In the genomic region with DNA sequence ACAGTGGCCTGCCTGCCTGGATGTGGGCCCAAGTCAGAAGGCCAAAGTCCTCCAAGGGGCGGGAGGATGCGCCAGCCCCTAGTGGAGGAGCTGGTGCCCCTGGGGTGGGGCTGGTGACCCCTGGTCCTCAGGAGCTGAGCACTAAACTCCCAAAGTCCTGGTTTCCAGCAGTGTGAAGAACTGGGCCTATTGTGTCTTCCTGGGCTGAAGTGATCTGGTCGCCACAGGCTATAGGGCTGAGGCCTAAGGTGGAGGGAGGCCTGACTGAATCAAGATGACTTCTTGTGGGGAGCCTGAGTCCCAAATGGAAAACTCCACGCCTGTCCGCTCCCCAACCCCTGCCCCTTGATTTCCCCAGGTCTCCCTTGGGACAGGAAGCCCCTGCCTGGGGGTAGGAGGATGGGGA, we compare ENCODE assay signal across 11 cellular contexts. TPM values are rescaled to one million over a fixed set of nuclear protein-coding genes. Genes with fewer than 3 reads are reported as not detected.
DNase-seq lines count a peak whose midpoint lies in the region; ATAC-seq and TF ChIP-seq lines count a peak whose summit lies in the region.
"Had no signal": no experiment of that assay in that cellular context is flagged by ENCODE, and none has a peak within 500 bp of the region (broad histone marks: within the 10 kb centered on the region; RNA-seq: fewer than 3 reads in every experiment).

No MANE protein-coding gene starts in this region.

- peak overlapping the region; percentile 35 for H3K4me2 ChIP-seq in parathyroid adenoma (ENCODE audit: low read length)

- DNase-seq in AG04450 (ENCODE audit: low read depth, low spot score), result no peak
- peak in 1 of 3 donors; percentile 49 for DNase-seq in Peyer's patch
- peak; percentile 39 for DNase-seq in fibroblast of the aortic adventitia (ENCODE audit: low read depth)
- DNase-seq in AG20443 (ENCODE audit: low spot score), result no peak
- no peak for DNase-seq in NOMO-1 treated with DMSO at 0.1 percent for 48 hours (lab: John Stamatoyannopoulos, UW; ENCODE audit: unreplicated experiment)
- DNase-seq in effector CD8-positive, alpha-beta T cell (lab: John Stamatoyannopoulos, UW), result no peak
- DNase-seq: cortex of kidney, DMS79 treated with DMSO at 0.1 percent for 48 hours had no signal

- peak overlapping the region; percentile 97 for H2AFZ ChIP-seq in parathyroid adenoma

- no peak for TF ChIP-seq POLR2A in Peyer's patch (IDR thresholded peaks at IDR 0.05)

- H3K4me3 ChIP-seq in AG04450 (ENCODE audit: low read depth, low read length) (peak overlapping the region; percentile 57; the same call in 1 of the 2 replicates), Peyer's patch (peak overlapping the region in 3 of 4 donors; percentile 42 to 60 (median 50)), fibroblast of the aortic adventitia (ENCODE audit: low read depth, low read length) (peak overlapping the region; percentile 59), parathyroid adenoma (ENCODE audit: low read depth, low read length) (peak overlapping the region; percentile 46)

- no peaks in the 10 kb centered on the region for H3K79me2 ChIP-seq in parathyroid adenoma

- ATAC-seq in GM18511 (IDR thresholded peaks at IDR 0.05; ENCODE audit: unreplicated experiment), result no peak
- ATAC-seq: HCT116 had no signal

- H3K27ac ChIP-seq in AG04450 (ENCODE audit: low read depth, low read length) (peak overlapping the region; percentile 39), Peyer's patch (peak overlapping the region; percentile 67 to 90 (median 85)), parathyroid adenoma (peak overlapping the region; percentile 76)

- TF ChIP-seq CTCF in AG04450 (IDR thresholded peaks at IDR 0.05; ENCODE audit: low read depth, low read length) (no peak), Peyer's patch (IDR thresholded peaks at IDR 0.05) (no peak), fibroblast of the aortic adventitia (IDR thresholded peaks at IDR 0.05; ENCODE audit: insufficient read depth, low read length) (no peak), parathyroid adenoma (IDR thresholded peaks at IDR 0.05) (no peak)

- peaks cover 0 to 37% (median 0%) of the 10 kb centered on the region in 3 donors for H3K36me3 ChIP-seq in Peyer's patch
- no peaks in the 10 kb centered on the region for H3K36me3 ChIP-seq in parathyroid adenoma (ENCODE audit: control insufficient read depth, insufficient read depth, low read length)

- H3K27me3 ChIP-seq in AG04450 (ENCODE audit: control insufficient read depth, insufficient read depth, low read length) (no peaks in the 10 kb centered on the region), Peyer's patch (no peaks in the 10 kb centered on the region), parathyroid adenoma (ENCODE audit: control insufficient read depth, insufficient read depth, low read length) (no peaks in the 10 kb centered on the region)

- CTCF ChIA-PET in AG04450 (lab: Charles Lee), result interaction anchor here (2.1 kb wide), 1 partner anchor 49 kb away, joined by 7 read pairs; the partner anchor contains the start of gene HDDC3

- no peak overlapping the region for H3K9ac ChIP-seq in parathyroid adenoma

- H3K9me3 ChIP-seq in AG04450 (ENCODE audit: control insufficient read depth, insufficient read depth, low read length) (no peaks in the 10 kb centered on the region; the same call in 1 of the 2 replicates), Peyer's patch (no peaks in the 10 kb centered on the region), parathyroid adenoma (ENCODE audit: control insufficient read depth, low read length) (no peaks in the 10 kb centered on the region)

- POLR2A ChIA-PET in AG04450 (lab: Yijun Ruan, JAX), result interaction anchor here (0.7 kb wide), 1 partner anchor 236 kb away, joined by 3 read pairs; no protein-coding TSS in a partner anchor

- peaks cover 7 to 29% (median 18%) of the 10 kb centered on the region in 4 donors for H3K4me1 ChIP-seq in Peyer's patch
- no peaks in the 10 kb centered on the region for H3K4me1 ChIP-seq in parathyroid adenoma

RNA-seq across cellular contexts. Expression of gene FES, which starts 0.8 kb away (rescaled TPM):
- polyA plus RNA-seq in AG04450 (2011; rRNA removed), result 5.5 and 7.1 TPM in 2 replicates
- 7.1 and 8.9 TPM in 2 replicates for polyA minus RNA-seq in AG04450 (2011; rRNA and poly(A)+ RNA removed)
- total RNA-seq in Peyer's patch (10 to 100 TPM in 3 of 4 donors, 1 to 10 TPM in 1; 4.7 to 37.1 (median 20.5) TPM), fibroblast of the aortic adventitia (ENCODE audit: low replicate concordance) (19.0 and 23.1 TPM in 2 replicates)

RNA-seq across cellular contexts. Expression of gene FURIN, which starts 15.1 kb away (rescaled TPM):
- 14.0 and 21.5 TPM in 2 replicates for polyA plus RNA-seq in AG04450 (2011; rRNA removed)
- 22.6 and 38.5 TPM in 2 replicates for polyA minus RNA-seq in AG04450 (2011; rRNA and poly(A)+ RNA removed)
- total RNA-seq in Peyer's patch (10 to 100 TPM; 53.6 to 76.7 (median 70.1) TPM), fibroblast of the aortic adventitia (ENCODE audit: low replicate concordance) (45.0 and 67.4 TPM in 2 replicates)

RNA-seq across cellular contexts. Expression of gene MAN2A2, which starts 19.6 kb away (rescaled TPM):
- 14.3 and 20.6 TPM in 2 replicates for polyA plus RNA-seq in AG04450 (2011; rRNA removed)
- polyA minus RNA-seq in AG04450 (2011; rRNA and poly(A)+ RNA removed), result 16.2 and 23.4 TPM in 2 replicates
- 100 to 1,000 TPM in 3 of 4 donors, 10 to 100 TPM in 1; 76.2 to 188 (median 141) TPM for total RNA-seq in Peyer's patch
- 5.2 and 11.0 TPM in 2 replicates for total RNA-seq in fibroblast of the aortic adventitia (ENCODE audit: low replicate concordance)

RNA-seq across cellular contexts. Expression of gene HDDC3, which starts 48.8 kb away (rescaled TPM):
- polyA plus RNA-seq in AG04450 (2011; rRNA removed), result 10.0 and 10.3 TPM in 2 replicates
- 10.9 and 17.1 TPM in 2 replicates for polyA minus RNA-seq in AG04450 (2011; rRNA and poly(A)+ RNA removed)
- total RNA-seq in Peyer's patch, result 10 to 100 TPM; 16.5 to 35.6 (median 23.4) TPM
- total RNA-seq in fibroblast of the aortic adventitia (ENCODE audit: low replicate concordance), result 4.3 and 12.9 TPM in 2 replicates

RNA-seq across cellular contexts. Expression of gene UNC45A, which starts 51.6 kb away (rescaled TPM):
- 63.3 and 69.7 TPM in 2 replicates for polyA plus RNA-seq in AG04450 (2011; rRNA removed)
- polyA minus RNA-seq in AG04450 (2011; rRNA and poly(A)+ RNA removed), result 88.7 and 100 TPM in 2 replicates
- total RNA-seq in Peyer's patch (10 to 100 TPM; 45.6 to 78.4 (median 55.3) TPM), fibroblast of the aortic adventitia (ENCODE audit: low replicate concordance) (66.5 and 75.6 TPM in 2 replicates)
